19 cellular contexts compared by ENCODE assay signal in the genomic region with DNA sequence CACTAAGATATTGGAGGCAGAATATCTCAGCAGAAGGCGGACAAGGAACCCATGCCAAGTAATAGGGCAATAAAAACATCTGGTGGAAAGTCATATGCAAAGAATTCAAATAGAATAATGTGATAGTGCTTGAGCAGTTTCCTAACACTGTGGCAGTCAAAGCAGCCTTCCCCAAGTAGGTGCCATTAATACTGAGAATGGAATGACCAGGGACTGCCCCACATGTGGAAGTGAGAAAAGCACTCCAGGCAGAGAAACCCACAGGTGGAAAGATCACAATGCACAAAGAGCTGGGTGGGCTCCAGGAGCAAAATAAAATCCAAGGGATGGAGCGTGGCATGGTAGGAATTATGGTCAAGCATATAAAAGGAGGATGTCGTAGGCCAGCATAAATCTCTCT.
A peak's percentile ranks its signal among the peaks of the same experiment; 100 is the strongest.
DNase-seq lines count a peak whose midpoint lies in the region; ATAC-seq and TF ChIP-seq lines count a peak whose summit lies in the region.
"Had no signal": no experiment of that assay in that cellular context is flagged by ENCODE, and none has a peak within 500 bp of the region (broad histone marks: within the 10 kb centered on the region; RNA-seq: fewer than 3 reads in every experiment).

No MANE protein-coding gene starts in this region.

- intact Hi-C loops in spleen (cut with DNase I; ENCODE audit: low total_unique reads): no loop called here

- H3K36me3 ChIP-seq in spleen: no peaks in the 10 kb centered on the region
- H3K36me3 ChIP-seq in tibial nerve: no peaks in the 10 kb centered on the region
- H3K36me3 ChIP-seq: BLaER1 treated with 17β-estradiol and CSF1 and Interleukin-3, amounts not matched to agents 10 nM and 100 nM; HAP-1 had no signal

- WGBS in spleen, 5 donors: 67 to 92% (median 74%) methylated on average over 3 of the region's 3 CpGs
- WGBS in tibial nerve, 2 donors: 74 to 85% methylated on average over 3 of the region's 3 CpGs

- TF ChIP-seq EP300 in tibial nerve (IDR thresholded peaks at IDR 0.05): no peak

- no peak overlapping the region for H3K4me3 Mint-ChIP-seq in stimulated activated memory B cell treated with anti-CD40 and anti-IgM and Interleukin-4, amounts not matched to agents 10 μg/mL and 1 μg/mL and 100 μg/mL, for 72 hours
- H3K4me3 Mint-ChIP-seq: CD8-positive, alpha-beta T cell had no signal

- no peaks in the 10 kb centered on the region for H3K36me3 Mint-ChIP-seq in stimulated activated memory B cell treated with anti-CD40 and anti-IgM and Interleukin-4, amounts not matched to agents 10 μg/mL and 1 μg/mL and 100 μg/mL, for 72 hours
- H3K36me3 Mint-ChIP-seq: CD8-positive, alpha-beta T cell had no signal

- H3K27me3 ChIP-seq in spleen (replicated peaks in 1 of 7) (no peaks in the 10 kb centered on the region), tibial nerve (no peaks in the 10 kb centered on the region)
- H3K27me3 ChIP-seq: BLaER1 treated with 17β-estradiol and CSF1 and Interleukin-3, amounts not matched to agents 10 nM and 100 nM had no signal

- H3K4me3 ChIP-seq in spleen (no peak overlapping the region), tibial nerve (no peak overlapping the region)
- H3K4me3 ChIP-seq: BLaER1 treated with 17β-estradiol and CSF1 and Interleukin-3, amounts not matched to agents 10 nM and 100 nM; GM23248; HAP-1 had no signal

- H3K9me3 Mint-ChIP-seq in stimulated activated memory B cell treated with anti-CD40 and anti-IgM and Interleukin-4, amounts not matched to agents 10 μg/mL and 1 μg/mL and 100 μg/mL, for 72 hours: no peaks in the 10 kb centered on the region

- TF ChIP-seq POLR2A in spleen (IDR thresholded peaks at IDR 0.05) (no peak), tibial nerve (IDR thresholded peaks at IDR 0.05) (no peak)

- peaks cover 4 to 25% (median 15%) of the 10 kb centered on the region in 6 donors for H3K4me1 ChIP-seq in spleen
- H3K4me1 ChIP-seq in tibial nerve: no peaks in the 10 kb centered on the region
- H3K4me1 ChIP-seq: HAP-1 had no signal

- no peaks in the 10 kb centered on the region for H3K27me3 Mint-ChIP-seq in stimulated activated memory B cell treated with anti-CD40 and anti-IgM and Interleukin-4, amounts not matched to agents 10 μg/mL and 1 μg/mL and 100 μg/mL, for 72 hours

- no peak overlapping the region for H3K27ac ChIP-seq in spleen
- H3K27ac ChIP-seq in tibial nerve: no peak overlapping the region
- H3K27ac ChIP-seq: BLaER1 treated with 17β-estradiol and CSF1 and Interleukin-3, amounts not matched to agents 10 nM and 100 nM; GM23248 had no signal

- peak; percentile 33 for ATAC-seq in GM18502 (IDR thresholded peaks at IDR 0.05; ENCODE audit: poor library complexity, unreplicated experiment)
- ATAC-seq in HG02610 (IDR thresholded peaks at IDR 0.05; ENCODE audit: unreplicated experiment): peak; percentile 55
- ATAC-seq in stimulated activated memory B cell treated with anti-CD40 and anti-IgM and Interleukin-4, amounts not matched to agents 10 μg/mL and 1 μg/mL and 100 μg/mL, for 72 hours: peak; percentile 59
- ATAC-seq: CD8-positive, alpha-beta T cell had no signal

- peak; percentile 5 for DNase-seq in astrocyte of the hippocampus (ENCODE audit: low read depth, low spot score)
- no peak for DNase-seq in spleen
- DNase-seq in NCI-H1436 treated with DMSO at 0.1 percent for 48 hours (lab: John Stamatoyannopoulos, UW): no peak
- no peak for DNase-seq in tibial nerve (ENCODE audit: low spot score in 2 of 2)
- DNase-seq: CD8-positive, alpha-beta T cell; DMS79; GM23248; MM.1S; NCI-H1092 treated with DMSO at 0.1 percent for 48 hours; NCI-H1694; NCI-H2081 treated with DMSO at 0.1 percent for 48 hours; NCI-H774; SHP77 treated with DMSO at 0.1 percent for 48 hours; SK-N-SH had no signal

- H3K9me3 ChIP-seq in spleen: peaks cover 0 to 2% (median under 1%) of the 10 kb centered on the region in 8 donors
- H3K9me3 ChIP-seq in tibial nerve: no peaks in the 10 kb centered on the region
- H3K9me3 ChIP-seq: HAP-1, SK-N-SH had no signal

- TF ChIP-seq CTCF in spleen (IDR thresholded peaks at IDR 0.05 in 8 of 11, conservative IDR thresholded peaks at IDR 0.05 in 3 of 11) (no peak), tibial nerve (IDR thresholded peaks at IDR 0.05) (no peak)

- peaks cover 22% of the 10 kb centered on the region for H3K4me1 Mint-ChIP-seq in stimulated activated memory B cell treated with anti-CD40 and anti-IgM and Interleukin-4, amounts not matched to agents 10 μg/mL and 1 μg/mL and 100 μg/mL, for 72 hours

- peak overlapping the region; percentile 0 for H3K27ac Mint-ChIP-seq in stimulated activated memory B cell treated with anti-CD40 and anti-IgM and Interleukin-4, amounts not matched to agents 10 μg/mL and 1 μg/mL and 100 μg/mL, for 72 hours
- H3K27ac Mint-ChIP-seq: CD8-positive, alpha-beta T cell had no signal
